ENCODE assay signal across 9 cellular contexts in genomic region chr17:75753193-75753513, GRCh38. TPM values are rescaled to one million over a fixed set of nuclear protein-coding genes. Genes with fewer than 3 reads are reported as not detected.
A peak's percentile ranks its signal among the peaks of the same experiment; 100 is the strongest.
DNase-seq lines count a peak whose midpoint lies in the region; ATAC-seq and FAIRE-seq lines count a peak whose summit lies in the region.
"Had no signal": no experiment of that assay in that cellular context is flagged by ENCODE, and none has a peak within 500 bp of the region (broad histone marks: within the 10 kb centered on the region; RNA-seq: fewer than 3 reads in every experiment).

No MANE protein-coding gene starts in this region.

- H3K4me3 ChIP-seq in iPS-20b (ENCODE audit: low read length) (peak overlapping the region; percentile 39; the same call in 1 of the 2 replicates), stomach smooth muscle (ENCODE audit: low read length in 2 of 2) (peak overlapping the region; percentile 50 to 73), small intestine (ENCODE audit: low read depth in 1 of 2, low read length in 2 of 2) (peak overlapping the region in 1 of 2 donors; percentile 26)

- H3K27ac ChIP-seq in iPS-20b (ENCODE audit: low read length) (no peak overlapping the region), stomach smooth muscle (ENCODE audit: low read length) (no peak overlapping the region), small intestine (ENCODE audit: low read depth in 1 of 2, low read length in 1 of 2) (no peak overlapping the region)

- H3K9ac ChIP-seq in iPS-20b (ENCODE audit: low read depth, low read length) (no peak overlapping the region; the same call in 1 of the 2 replicates), stomach smooth muscle (ENCODE audit: low read length in 2 of 2) (peak overlapping the region; percentile 44 to 51)

- peaks cover 20% of the 10 kb centered on the region; the same call in 1 of the 2 replicates for H3K27me3 ChIP-seq in iPS-20b (ENCODE audit: insufficient read depth, low read length)
- no peaks in the 10 kb centered on the region for H3K27me3 ChIP-seq in stomach smooth muscle (ENCODE audit: control insufficient read depth in 1 of 2, insufficient read depth in 2 of 2, low read length in 2 of 2)
- H3K27me3 ChIP-seq in small intestine (ENCODE audit: control insufficient read depth in 2 of 2, insufficient read depth in 2 of 2, low read length in 2 of 2), result no peaks in the 10 kb centered on the region

- no peaks in the 10 kb centered on the region for H3K9me3 Mint-ChIP-seq in activated CD4-positive, alpha-beta T cell treated with anti-CD3 and anti-CD28 coated beads, Interleukin-2, amount 10 ng/mL, durations not matched to agents 7 days and 5 days
- no peaks in the 10 kb centered on the region for H3K9me3 Mint-ChIP-seq in activated CD8-positive, alpha-beta T cell treated with anti-CD3 and anti-CD28 coated beads, Interleukin-2, amount 10 ng/mL, durations not matched to agents 7 days and 5 days (ENCODE audit: insufficient read depth)

- H3K4me1 Mint-ChIP-seq in activated CD4-positive, alpha-beta T cell treated with anti-CD3 and anti-CD28 coated beads, Interleukin-2, amount 10 ng/mL, durations not matched to agents 7 days and 5 days, result peaks cover 22% of the 10 kb centered on the region
- H3K4me1 Mint-ChIP-seq in activated CD8-positive, alpha-beta T cell treated with anti-CD3 and anti-CD28 coated beads, Interleukin-2, amount 10 ng/mL, durations not matched to agents 7 days and 5 days (ENCODE audit: low read depth), result peaks cover 20% of the 10 kb centered on the region

- no peaks in the 10 kb centered on the region for H3K36me3 Mint-ChIP-seq in activated CD4-positive, alpha-beta T cell treated with anti-CD3 and anti-CD28 coated beads, Interleukin-2, amount 10 ng/mL, durations not matched to agents 7 days and 5 days (ENCODE audit: low read depth)
- H3K36me3 Mint-ChIP-seq in activated CD8-positive, alpha-beta T cell treated with anti-CD3 and anti-CD28 coated beads, Interleukin-2, amount 10 ng/mL, durations not matched to agents 7 days and 5 days (ENCODE audit: low read depth), result no peaks in the 10 kb centered on the region

- DNase-seq in activated CD4-positive, alpha-beta T cell treated with anti-CD3 and anti-CD28 coated beads, Interleukin-2, amount 10 ng/mL, durations not matched to agents 7 days and 5 days, result no peak
- no peak for DNase-seq in activated CD4-positive, alpha-beta T cell treated with anti-CD3 and anti-CD28 coated beads, Interleukin-2, amount 50 U/mL, for 1 hour
- DNase-seq in activated CD8-positive, alpha-beta T cell treated with anti-CD3 and anti-CD28 coated beads, Interleukin-2, amount 10 ng/mL, durations not matched to agents 7 days and 5 days, result no peak
- no peak for DNase-seq in GM19240 (ENCODE audit: insufficient read length, low spot score)
- no peak for DNase-seq in small intestine
- no peak for DNase-seq in NCI-H1092 treated with DMSO at 0.1 percent for 48 hours (lab: John Stamatoyannopoulos, UW)
- DNase-seq: NCI-H774 had no signal

- FAIRE-seq in small intestine (lab: Jason Lieb, UNC), result no peak

- H3K36me3 ChIP-seq in iPS-20b (ENCODE audit: insufficient read depth, low read depth, low read length), result no peaks in the 10 kb centered on the region
- H3K36me3 ChIP-seq in stomach smooth muscle (ENCODE audit: control insufficient read depth in 2 of 2, insufficient read depth in 2 of 2, low read length in 2 of 2), result peaks cover 0 to 3% of the 10 kb centered on the region in 2 donors
- H3K36me3 ChIP-seq in small intestine (ENCODE audit: control insufficient read depth in 2 of 2, insufficient read depth in 2 of 2, low read length in 2 of 2), result peaks cover 12 to 16% of the 10 kb centered on the region in 2 donors

- CTCF ChIA-PET in activated CD4-positive, alpha-beta T cell treated with anti-CD3 and anti-CD28 coated beads, Interleukin-2, amount 10 ng/mL, durations not matched to agents 7 days and 5 days (lab: Charles Lee), result interaction anchor here (0.5 to 4.0 kb wide), 72 partner anchors 9 to 1042 kb away, joined by 3 to 34 read pairs (median 4); partner anchors contain the start of genes CDR2L, EXOC7, GALK1 and ITGB4
- CTCF ChIA-PET in activated CD8-positive, alpha-beta T cell treated with anti-CD3 and anti-CD28 coated beads, Interleukin-2, amount 10 ng/mL, durations not matched to agents 7 days and 5 days (lab: Charles Lee), result interaction anchor here (0.7 to 11.0 kb wide), 81 partner anchors 8 to 491 kb away, joined by 3 to 343 read pairs (median 5); partner anchors contain the start of genes FBF1, GALK1, GRB2 and ITGB4

- 68 to 82% (median 80%) methylated on average over 14 of the region's 14 CpGs for WGBS in small intestine, 3 donors

- H3K27me3 Mint-ChIP-seq in activated CD4-positive, alpha-beta T cell treated with anti-CD3 and anti-CD28 coated beads, Interleukin-2, amount 10 ng/mL, durations not matched to agents 7 days and 5 days, result peaks cover 2% of the 10 kb centered on the region
- H3K27me3 Mint-ChIP-seq in activated CD8-positive, alpha-beta T cell treated with anti-CD3 and anti-CD28 coated beads, Interleukin-2, amount 10 ng/mL, durations not matched to agents 7 days and 5 days (ENCODE audit: low read depth), result no peaks in the 10 kb centered on the region

- POLR2A ChIA-PET in activated CD4-positive, alpha-beta T cell treated with anti-CD3 and anti-CD28 coated beads, Interleukin-2, amount 10 ng/mL, durations not matched to agents 7 days and 5 days (lab: Charles Lee), result interaction anchor here (0.8 kb wide), 1 partner anchor 27 kb away, joined by 5 read pairs; a partner anchor contains a TSS
- POLR2A ChIA-PET in activated CD8-positive, alpha-beta T cell treated with anti-CD3 and anti-CD28 coated beads, Interleukin-2, amount 10 ng/mL, durations not matched to agents 7 days and 5 days (lab: Charles Lee), result interaction anchor here (0.8 to 2.5 kb wide), 15 partner anchors 10 to 123 kb away, joined by 3 to 17 read pairs (median 5); partner anchors contain the start of genes GALK1, RECQL5, SMIM5 and UNK

- no peaks in the 10 kb centered on the region for H3K9me3 ChIP-seq in iPS-20b (ENCODE audit: insufficient read depth, low read depth, low read length)
- H3K9me3 ChIP-seq in stomach smooth muscle (ENCODE audit: control insufficient read depth in 2 of 2, low read length in 2 of 2), result no peaks in the 10 kb centered on the region
- H3K9me3 ChIP-seq in small intestine (ENCODE audit: control insufficient read depth, low read depth), result no peaks in the 10 kb centered on the region

- ATAC-seq in activated CD8-positive, alpha-beta T cell treated with anti-CD3 and anti-CD28 coated beads, Interleukin-2, amount 10 ng/mL, durations not matched to agents 7 days and 5 days, result no peak

- H3K4me1 ChIP-seq in iPS-20b (ENCODE audit: insufficient read depth, low read length) (no peaks in the 10 kb centered on the region), stomach smooth muscle (ENCODE audit: control insufficient read depth, insufficient read depth, low read length) (peaks cover 26% of the 10 kb centered on the region), small intestine (ENCODE audit: control insufficient read depth in 2 of 2, insufficient read depth in 1 of 2, low read depth in 1 of 2, low read length in 1 of 2) (no peaks in the 10 kb centered on the region)

- H3K4me3 Mint-ChIP-seq in activated CD4-positive, alpha-beta T cell treated with anti-CD3 and anti-CD28 coated beads, Interleukin-2, amount 10 ng/mL, durations not matched to agents 7 days and 5 days, result peak overlapping the region; percentile 53
- H3K4me3 Mint-ChIP-seq in activated CD8-positive, alpha-beta T cell treated with anti-CD3 and anti-CD28 coated beads, Interleukin-2, amount 10 ng/mL, durations not matched to agents 7 days and 5 days, result peak overlapping the region; percentile 51

- H3K27ac Mint-ChIP-seq in activated CD4-positive, alpha-beta T cell treated with anti-CD3 and anti-CD28 coated beads, Interleukin-2, amount 10 ng/mL, durations not matched to agents 7 days and 5 days, result peak overlapping the region; percentile 66
- H3K27ac Mint-ChIP-seq in activated CD8-positive, alpha-beta T cell treated with anti-CD3 and anti-CD28 coated beads, Interleukin-2, amount 10 ng/mL, durations not matched to agents 7 days and 5 days, result no peak overlapping the region

RNA-seq across cellular contexts. Expression of gene GALK1, which starts 11.8 kb away (rescaled TPM):
- 10 to 100 TPM; 40.9 to 44.7 TPM for total RNA-seq in activated CD4-positive, alpha-beta T cell treated with anti-CD3 and anti-CD28 coated beads, Interleukin-2, amount 10 ng/mL, durations not matched to agents 7 days and 5 days
- 10 to 100 TPM; 52.2 to 56.9 TPM for total RNA-seq in activated CD8-positive, alpha-beta T cell treated with anti-CD3 and anti-CD28 coated beads, Interleukin-2, amount 10 ng/mL, durations not matched to agents 7 days and 5 days
- polyA plus RNA-seq in small intestine, result 100 to 1,000 TPM in 1 of 3 donors, 10 to 100 TPM in 2; 43.4 to 116 (median 83.5) TPM

RNA-seq across cellular contexts. Expression of gene UNK, which starts 31.5 kb away (rescaled TPM):
- total RNA-seq in activated CD4-positive, alpha-beta T cell treated with anti-CD3 and anti-CD28 coated beads, Interleukin-2, amount 10 ng/mL, durations not matched to agents 7 days and 5 days, result 10 to 100 TPM; 27.1 to 28.7 TPM
- total RNA-seq in activated CD8-positive, alpha-beta T cell treated with anti-CD3 and anti-CD28 coated beads, Interleukin-2, amount 10 ng/mL, durations not matched to agents 7 days and 5 days, result 10 to 100 TPM; 30.2 to 31.0 TPM
- polyA plus RNA-seq in small intestine, result 10 to 100 TPM in 2 of 3 donors, 1 to 10 TPM in 1; 8.9 to 20.0 (median 12.7) TPM

RNA-seq across cellular contexts. Expression of gene ITGB4, which starts 31.9 kb away (rescaled TPM):
- under 1 TPM; 0.55 to 0.96 TPM for total RNA-seq in activated CD4-positive, alpha-beta T cell treated with anti-CD3 and anti-CD28 coated beads, Interleukin-2, amount 10 ng/mL, durations not matched to agents 7 days and 5 days
- total RNA-seq in activated CD8-positive, alpha-beta T cell treated with anti-CD3 and anti-CD28 coated beads, Interleukin-2, amount 10 ng/mL, durations not matched to agents 7 days and 5 days, result 1 to 10 TPM in 1 of 2 experiments, under 1 TPM in 1; 0.89 to 2.0 TPM
- 100 to 1,000 TPM; 100 to 288 (median 210) TPM for polyA plus RNA-seq in small intestine
